Comparison of ENCODE assay signal across 17 cellular contexts in genomic region chr1:230091473-230092231, GRCh38. TPM values are rescaled to one million over a fixed set of nuclear protein-coding genes. Genes with fewer than 3 reads are reported as not detected.
A peak's percentile ranks its signal among the peaks of the same experiment; 100 is the strongest.
DNase-seq lines count a peak whose midpoint lies in the region; ATAC-seq, FAIRE-seq and TF ChIP-seq lines count a peak whose summit lies in the region.
"Had no signal": no experiment of that assay in that cellular context is flagged by ENCODE, and none has a peak within 500 bp of the region (broad histone marks: within the 10 kb centered on the region; RNA-seq: fewer than 3 reads in every experiment).

No MANE protein-coding gene starts in this region.

- DNase-seq in AG04450 (ENCODE audit: low read depth, low spot score) = no peak
- DNase-seq in amniotic epithelial cell (ENCODE audit: low read depth) = peak; percentile 49
- no peak for DNase-seq in keratinocyte (ENCODE audit: low read depth, low spot score)
- no peak for DNase-seq in activated T-cell treated with anti-CD3 and anti-CD28 coated beads, Interleukin-2, amount 50 U/mL, for 24 hours
- DNase-seq: activated naive CD4-positive, alpha-beta T cell; DMS79 treated with DMSO at 0.1 percent for 48 hours; glutamatergic neuron; islet precursor cell; NCI-H1105; ovary; stimulated activated CD4-positive, alpha-beta T cell treated with anti-CD3 and anti-CD28 coated beads, Interleukin-12 subunit alpha, Interleukin-12 subunit beta, amount 100 ng/mL, for 4 hours; stomach had no signal

- H2AFZ ChIP-seq in keratinocyte (ENCODE audit: control insufficient read depth, low read length) = no peak overlapping the region

- FAIRE-seq in keratinocyte (lab: Jason Lieb, UNC) = peak; percentile 20
- FAIRE-seq: GM12878 had no signal

- peak overlapping the region; percentile 2 for H3K9ac ChIP-seq in keratinocyte (ENCODE audit: control insufficient read depth, extremely low read depth, insufficient read depth, low read length)

- no peak overlapping the region for H3K4me3 Mint-ChIP-seq in activated T-cell treated with anti-CD3 and anti-CD28 coated beads, Interleukin-2, amount 50 U/mL, for 24 hours

- POLR2A ChIA-PET in AG04450 (lab: Yijun Ruan, JAX) = interaction anchor here (0.6 to 0.9 kb wide), 2 partner anchors 13 to 25 kb away, joined by 3 to 4 read pairs; no protein-coding TSS in a partner anchor

- peak overlapping the region; percentile 53 for H3K4me2 ChIP-seq in keratinocyte (ENCODE audit: control insufficient read depth, extremely low read depth, insufficient read depth, low read depth, low read length)

- TF ChIP-seq EP300 in Ishikawa (IDR thresholded peaks at IDR 0.05; ENCODE audit: borderline replicate concordance) = no peak

- H4K20me1 ChIP-seq in keratinocyte (ENCODE audit: control insufficient read depth, extremely low read depth, insufficient read depth, low read length) = no peaks in the 10 kb centered on the region

- CTCF ChIA-PET in AG04450 (lab: Charles Lee) = interaction anchor here (0.9 kb wide), 1 partner anchor 13 kb away, joined by 3 read pairs; no protein-coding TSS in a partner anchor

- dilution Hi-C loops in keratinocyte (cut with MboI; ENCODE audit: extremely low pct_ligation_motif_present, low sequenced_read_pairs) = no loop called here

- H3K27ac Mint-ChIP-seq in activated T-cell treated with anti-CD3 and anti-CD28 coated beads, Interleukin-2, amount 50 U/mL, for 24 hours = no peak overlapping the region

- H3K4me3 ChIP-seq in AG04450 (ENCODE audit: low read depth, low read length) = no peak overlapping the region
- no peak overlapping the region for H3K4me3 ChIP-seq in keratinocyte (ENCODE audit: control insufficient read depth in 2 of 3, extremely low read depth in 1 of 3, insufficient read depth in 2 of 3, low read depth in 1 of 3, low read length in 3 of 3)
- H3K4me3 ChIP-seq: GM12878, ovary, stomach had no signal

- H3K9me3 Mint-ChIP-seq in activated T-cell treated with anti-CD3 and anti-CD28 coated beads, Interleukin-2, amount 50 U/mL, for 24 hours = no peaks in the 10 kb centered on the region

- H3K79me2 ChIP-seq in keratinocyte (ENCODE audit: control insufficient read depth, insufficient read depth, low read length) = peaks cover 88% of the 10 kb centered on the region

- 0 out of 2 replicates have a peak, but pooled peaks have one; percentile 8 for TF ChIP-seq RAD21 in Ishikawa (IDR thresholded peaks at IDR 0.05; ENCODE audit: low read depth)

- H3K4me1 Mint-ChIP-seq in activated T-cell treated with anti-CD3 and anti-CD28 coated beads, Interleukin-2, amount 50 U/mL, for 24 hours (ENCODE audit: low read depth) = peaks cover 45% of the 10 kb centered on the region

- no peaks in the 10 kb centered on the region for H3K9me1 ChIP-seq in keratinocyte (ENCODE audit: control insufficient read depth, extremely low read depth, insufficient read depth, low read length)

- ATAC-seq in HG03175 (IDR thresholded peaks at IDR 0.05; ENCODE audit: unreplicated experiment) = no peak
- ATAC-seq in GM21529 (IDR thresholded peaks at IDR 0.05; ENCODE audit: unreplicated experiment) = no peak
- ATAC-seq in HG02938 (IDR thresholded peaks at IDR 0.05; ENCODE audit: unreplicated experiment) = no peak
- ATAC-seq: GM12878 had no signal

- no peaks in the 10 kb centered on the region for H3K27me3 ChIP-seq in AG04450 (ENCODE audit: control insufficient read depth, insufficient read depth, low read length)
- H3K27me3 ChIP-seq in keratinocyte (ENCODE audit: control insufficient read depth, extremely low read depth, insufficient read depth, low read length) = no peaks in the 10 kb centered on the region
- H3K27me3 ChIP-seq: ovary, stomach had no signal

- H3K36me3 Mint-ChIP-seq in activated T-cell treated with anti-CD3 and anti-CD28 coated beads, Interleukin-2, amount 50 U/mL, for 24 hours (ENCODE audit: low read depth) = peaks cover 70% of the 10 kb centered on the region

- TF ChIP-seq CTCF in AG04450 (IDR thresholded peaks at IDR 0.05; ENCODE audit: low read depth, low read length) (no peak), keratinocyte (optimal IDR thresholded peaks at IDR 0.05 in 1 of 3, IDR thresholded peaks at IDR 0.05 in 1 of 3, conservative IDR thresholded peaks at IDR 0.05 in 1 of 3; ENCODE audit: extremely low read depth in 1 of 3, insufficient read depth in 2 of 3, low read length in 3 of 3) (peak in 2 of 3 experiments; percentile 19 to 45)

- no peaks in the 10 kb centered on the region for H3K27me3 Mint-ChIP-seq in activated T-cell treated with anti-CD3 and anti-CD28 coated beads, Interleukin-2, amount 50 U/mL, for 24 hours

- peaks cover 35% of the 10 kb centered on the region for H3K4me1 ChIP-seq in keratinocyte (ENCODE audit: control insufficient read depth, extremely low read depth, insufficient read depth, low read length)

- H3K9me3 ChIP-seq in AG04450 (ENCODE audit: control insufficient read depth, insufficient read depth, low read length) = no peaks in the 10 kb centered on the region
- no peaks in the 10 kb centered on the region for H3K9me3 ChIP-seq in keratinocyte (ENCODE audit: control insufficient read depth, low read depth, low read length)
- H3K9me3 ChIP-seq: ovary, stomach had no signal

- peaks cover 17 to 18% of the 10 kb centered on the region in 2 experiments for H3K36me3 ChIP-seq in keratinocyte (ENCODE audit: control insufficient read depth in 2 of 2, extremely low read depth in 1 of 2, insufficient read depth in 2 of 2, low read length in 2 of 2)
- H3K36me3 ChIP-seq: ovary had no signal

- H3K27ac ChIP-seq in AG04450 (ENCODE audit: low read depth, low read length) (peak overlapping the region; percentile 57), keratinocyte (ENCODE audit: control insufficient read depth, insufficient read depth, low read length) (peak overlapping the region; percentile 66)

TF ChIP-seq in Ishikawa, 13 proteins besides CTCF, POLR2A, EP300 and RAD21:
- TF ChIP-seq, protein P1, sequence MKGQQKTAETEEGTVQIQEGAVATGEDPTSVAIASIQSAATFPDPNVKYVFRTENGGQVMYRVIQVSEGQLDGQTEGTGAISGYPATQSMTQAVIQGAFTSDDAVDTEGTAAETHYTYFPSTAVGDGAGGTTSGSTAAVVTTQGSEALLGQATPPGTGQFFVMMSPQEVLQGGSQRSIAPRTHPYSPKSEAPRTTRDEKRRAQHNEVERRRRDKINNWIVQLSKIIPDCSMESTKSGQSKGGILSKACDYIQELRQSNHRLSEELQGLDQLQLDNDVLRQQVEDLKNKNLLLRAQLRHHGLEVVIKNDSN (IDR thresholded peaks at IDR 0.05) = no peak
- TF ChIP-seq EGR1 (IDR thresholded peaks at IDR 0.05) = no peak
- TF ChIP-seq NFIC (IDR thresholded peaks at IDR 0.05) = no peak
- no peak for TF ChIP-seq TCF12 (IDR thresholded peaks at IDR 0.05; ENCODE audit: low read depth)
- TF ChIP-seq CREB1 (IDR thresholded peaks at IDR 0.05; ENCODE audit: low read depth) = no peak
- no peak for TF ChIP-seq CEBPB (IDR thresholded peaks at IDR 0.05)
- TF ChIP-seq, protein P2, sequence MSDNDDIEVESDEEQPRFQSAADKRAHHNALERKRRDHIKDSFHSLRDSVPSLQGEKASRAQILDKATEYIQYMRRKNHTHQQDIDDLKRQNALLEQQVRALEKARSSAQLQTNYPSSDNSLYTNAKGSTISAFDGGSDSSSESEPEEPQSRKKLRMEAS (IDR thresholded peaks at IDR 0.05) = no peak
- TF ChIP-seq REST (IDR thresholded peaks at IDR 0.05; ENCODE audit: low read depth) = no peak
TF ChIP-seq in Ishikawa: peak in this region for 0.

RNA-seq across cellular contexts. Expression of gene GALNT2, which starts 24.6 kb away (rescaled TPM):
- 119 and 121 TPM in 2 replicates for polyA plus RNA-seq in AG04450 (2011; rRNA removed)
- 96.5 and 108 TPM in 2 replicates for polyA minus RNA-seq in AG04450 (2011; rRNA and poly(A)+ RNA removed)
- 58.8 to 106 TPM (median 61.7 TPM) in 3 replicates for polyA plus RNA-seq in keratinocyte
- polyA plus RNA-seq in keratinocyte (2011; ENCODE audit: low read depth) = 18.4 TPM
- polyA plus RNA-seq in keratinocyte (2011; cell fraction: cytosol; rRNA removed) = 34.0 and 45.9 TPM in 2 replicates
- 193 and 203 TPM in 2 replicates for polyA plus RNA-seq in keratinocyte (2011; cell fraction: nucleus; rRNA removed)
- polyA plus RNA-seq in keratinocyte (2012; ENCODE audit: low replicate concordance) = 36.1 and 114 TPM in 2 replicates
- 68.8 to 84.1 TPM (median 73.4 TPM) in 3 replicates for polyA minus RNA-seq in keratinocyte
- 80.0 TPM for polyA minus RNA-seq in keratinocyte (2011; cell fraction: cytosol; rRNA and poly(A)+ RNA removed)
- 166 and 226 TPM in 2 replicates for polyA minus RNA-seq in keratinocyte (2011; cell fraction: nucleus; rRNA and poly(A)+ RNA removed)
